In the genomic region with DNA sequence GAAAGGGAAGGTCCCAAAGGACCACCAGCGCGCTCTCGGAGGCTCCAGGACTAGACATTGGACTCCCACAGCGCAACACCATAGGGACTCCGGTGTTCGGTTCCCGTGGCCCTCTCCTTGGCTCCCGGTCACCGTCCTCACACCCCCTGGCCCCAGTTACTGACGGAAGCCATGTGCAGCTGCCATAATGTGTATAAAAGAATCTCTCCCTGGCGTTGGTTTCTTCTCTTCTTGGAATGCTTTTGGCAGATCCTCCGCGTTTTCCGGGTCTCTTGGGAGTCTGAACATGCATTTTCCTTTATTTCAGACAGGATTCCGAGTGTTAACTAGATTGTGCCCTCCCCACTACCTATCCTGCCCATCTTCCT, we compare ENCODE assay signal across 1 cellular context.
TF ChIP-seq lines count a peak whose summit lies in the region.

No MANE protein-coding gene starts in this region.

TF ChIP-seq in H1, 55 proteins besides CTCF, POLR2A, EP300 and RAD21 (continued from another document):
- TF ChIP-seq, protein P1, sequence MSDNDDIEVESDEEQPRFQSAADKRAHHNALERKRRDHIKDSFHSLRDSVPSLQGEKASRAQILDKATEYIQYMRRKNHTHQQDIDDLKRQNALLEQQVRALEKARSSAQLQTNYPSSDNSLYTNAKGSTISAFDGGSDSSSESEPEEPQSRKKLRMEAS (IDR thresholded peaks at IDR 0.05) = no peak
- TF ChIP-seq NRF1 (IDR thresholded peaks at IDR 0.05; ENCODE audit: low read depth, low read length) = no peak
- TF ChIP-seq ASH2L (IDR thresholded peaks at IDR 0.05; ENCODE audit: low read length) = no peak
- no peak for TF ChIP-seq SIN3A (conservative IDR thresholded peaks at IDR 0.05 in 1 of 2, IDR thresholded peaks at IDR 0.05 in 1 of 2; ENCODE audit: low read depth in 1 of 2, low read length in 2 of 2)
- no peak for TF ChIP-seq KDM5A (IDR thresholded peaks at IDR 0.05; ENCODE audit: low read length)
- no peak for TF ChIP-seq SP1 (IDR thresholded peaks at IDR 0.05; ENCODE audit: low read depth, low read length)
- TF ChIP-seq PHF8 (conservative IDR thresholded peaks at IDR 0.05; ENCODE audit: low read depth, low read length) = no peak
- TF ChIP-seq BRCA1 (IDR thresholded peaks at IDR 0.05; ENCODE audit: low read depth, low read length) = no peak
- TF ChIP-seq RNF2 (IDR thresholded peaks at IDR 0.05; ENCODE audit: borderline replicate concordance, low read depth, low read length, missing control alignments, poor library complexity, severe bottlenecking) = no peak
- no peak for TF ChIP-seq TBP (IDR thresholded peaks at IDR 0.05; ENCODE audit: low read depth, low read length)
TF ChIP-seq in H1: peak in this region for 0.
